In the genomic region with DNA sequence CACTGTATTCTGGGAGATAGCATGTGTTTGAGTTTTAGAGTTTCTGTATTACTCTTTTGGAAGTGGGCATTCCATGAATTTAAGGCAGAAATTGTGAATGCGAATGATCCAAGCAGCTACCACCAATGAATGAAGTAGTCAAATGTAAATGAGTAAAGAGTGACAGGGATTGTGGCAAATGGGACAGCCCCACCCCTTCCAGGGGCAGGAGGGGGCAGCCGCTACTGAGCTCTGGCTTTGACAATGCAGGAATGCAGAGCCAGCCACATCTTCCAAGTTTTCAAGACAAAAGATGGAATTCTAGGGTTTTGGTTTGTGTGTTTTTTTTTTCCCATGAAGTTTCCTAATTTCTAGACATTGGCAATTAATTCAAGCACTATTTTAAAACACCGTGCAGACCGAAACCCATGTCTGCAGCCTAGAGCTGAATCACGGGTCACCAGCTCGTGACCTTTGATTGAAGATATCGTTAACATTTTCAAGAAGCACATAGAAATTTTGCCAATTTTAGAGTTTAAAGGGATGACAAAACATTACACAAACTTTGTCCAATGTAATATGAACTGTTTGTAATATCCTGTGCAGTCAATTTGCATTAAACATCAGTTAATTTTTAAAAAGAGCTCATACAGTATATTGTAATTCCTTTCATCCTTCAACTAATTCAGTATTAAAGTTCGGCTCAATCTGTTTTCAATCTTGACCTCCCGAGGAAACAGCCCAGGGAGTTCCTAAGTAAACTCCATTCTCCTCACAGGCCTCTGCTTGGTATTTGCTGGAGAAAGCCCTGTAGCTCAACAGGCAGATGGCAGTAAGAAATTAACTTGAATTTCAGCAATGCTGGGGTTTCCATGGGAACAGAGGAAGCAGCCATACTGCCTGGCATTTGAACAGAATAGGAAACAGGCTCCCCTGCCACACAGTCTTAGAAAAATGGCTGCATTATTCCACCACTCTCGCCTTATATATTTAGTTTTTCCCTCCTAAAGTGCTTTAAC, we compare ENCODE assay signal across 9 cellular contexts.
DNase-seq lines count a peak whose midpoint lies in the region; ATAC-seq and TF ChIP-seq lines count a peak whose summit lies in the region.
"Had no signal": no experiment of that assay in that cellular context is flagged by ENCODE, and none has a peak within 500 bp of the region (broad histone marks: within the 10 kb centered on the region; RNA-seq: fewer than 3 reads in every experiment).

No MANE protein-coding gene starts in this region.

- H3K9ac ChIP-seq in H9 (ENCODE audit: extremely low read depth, insufficient read length, low read length) (no peak overlapping the region), SK-N-SH (no peak overlapping the region)

- WGBS in H9 (ENCODE audit: extremely low coverage, insufficient read length, low lambda C conversion rate), result no CpG with 5 or more reads among the region's 10 CpGs
- 39% methylated on average over 10 of the region's 10 CpGs for WGBS in SK-N-SH (ENCODE audit: low lambda C conversion rate)
- WGBS in suprapubic skin, result 57% methylated on average over 10 of the region's 10 CpGs

- H3K79me2 ChIP-seq in H9 (ENCODE audit: insufficient read depth, low read length) (no peaks in the 10 kb centered on the region), SK-N-SH (ENCODE audit: insufficient read depth) (no peaks in the 10 kb centered on the region)

- peaks cover 7% of the 10 kb centered on the region for H3F3A ChIP-seq in SK-N-SH (replicated peaks; ENCODE audit: insufficient read depth)

- CTCF ChIA-PET in SK-N-SH (lab: Yijun Ruan, JAX), result interaction anchor here (0.6 to 3.0 kb wide), 15 partner anchors 17 to 322 kb away, joined by 3 to 21 read pairs (median 4); no protein-coding TSS in a partner anchor
- CTCF ChIA-PET in activated CD8-positive, alpha-beta memory T cell treated with anti-CD3 and anti-CD28 coated beads, Interleukin-2, amount 10 ng/mL, durations not matched to agents 7 days and 5 days (lab: Charles Lee), result no interaction called here

- H3K18ac ChIP-seq in H9 (ENCODE audit: insufficient read length, low read depth, low read length), result no peak overlapping the region

- H3K9me3 ChIP-seq in H9 (ENCODE audit: control insufficient read depth, low read depth, low read length) (no peaks in the 10 kb centered on the region), SK-N-SH (no peaks in the 10 kb centered on the region), suprapubic skin (no peaks in the 10 kb centered on the region)
- H3K9me3 ChIP-seq: testis had no signal

- H2BK15ac ChIP-seq in H9 (ENCODE audit: low read depth, low read length), result no peak overlapping the region

- H3K4me1 ChIP-seq in H9 (ENCODE audit: insufficient read depth, low read length), result no peaks in the 10 kb centered on the region; the same call in 1 of the 2 replicates
- peaks cover 0 to 4% of the 10 kb centered on the region in 2 experiments; a peak in 2 of 4 replicates for H3K4me1 ChIP-seq in SK-N-SH (ENCODE audit: control insufficient read depth in 1 of 2, insufficient read depth in 2 of 2, low read depth in 1 of 2, low read length in 1 of 2)
- no peaks in the 10 kb centered on the region for H3K4me1 ChIP-seq in suprapubic skin
- H3K4me1 ChIP-seq: testis had no signal

- no peaks in the 10 kb centered on the region for H3K9me2 ChIP-seq in SK-N-SH

- H3K4me3 Mint-ChIP-seq in H9, result peak overlapping the region in 1 of 2 experiments; percentile 26; a peak in 1 of 5 replicates
- no peak overlapping the region for H3K4me3 Mint-ChIP-seq in stimulated activated naive CD8-positive, alpha-beta T cell treated with anti-CD3 and anti-CD28 coated beads, Interleukin-15, amount 100 ng/mL, for 72 hours
- no peak overlapping the region for H3K4me3 Mint-ChIP-seq in activated CD8-positive, alpha-beta memory T cell treated with anti-CD3 and anti-CD28 coated beads, Interleukin-2, amount 10 ng/mL, durations not matched to agents 7 days and 5 days

- POLR2A ChIA-PET in SK-N-SH (lab: Yijun Ruan, JAX), result no interaction called here

- H2AK5ac ChIP-seq in H9 (ENCODE audit: insufficient read length, low read length), result no peak overlapping the region

- TF ChIP-seq RAD21 in SK-N-SH (IDR thresholded peaks at IDR 0.05; ENCODE audit: low read length), result peak; percentile 83

- H2BK20ac ChIP-seq in H9 (ENCODE audit: low read depth, low read length, poor library complexity, severe bottlenecking), result no peak overlapping the region

- H2AFZ ChIP-seq in H9 (ENCODE audit: low read length) (no peak overlapping the region), SK-N-SH (ENCODE audit: low read depth) (0 out of 2 replicates have a peak overlapping the region, but pooled peaks have one; percentile 59)

- peaks cover 0 to 12% (median 4%) of the 10 kb centered on the region in 3 experiments; a peak in 3 of 7 replicates for H3K36me3 Mint-ChIP-seq in H9 (ENCODE audit: insufficient read depth in 1 of 3, low read depth in 3 of 3)
- H3K36me3 Mint-ChIP-seq in activated CD8-positive, alpha-beta memory T cell treated with anti-CD3 and anti-CD28 coated beads, Interleukin-2, amount 10 ng/mL, durations not matched to agents 7 days and 5 days, result no peaks in the 10 kb centered on the region

- H3K4me1 Mint-ChIP-seq in H9, result peaks cover 22 to 27% of the 10 kb centered on the region in 2 experiments
- H3K4me1 Mint-ChIP-seq in stimulated activated naive CD8-positive, alpha-beta T cell treated with anti-CD3 and anti-CD28 coated beads, Interleukin-15, amount 100 ng/mL, for 72 hours, result no peaks in the 10 kb centered on the region
- H3K4me1 Mint-ChIP-seq in activated CD8-positive, alpha-beta memory T cell treated with anti-CD3 and anti-CD28 coated beads, Interleukin-2, amount 10 ng/mL, durations not matched to agents 7 days and 5 days, result no peaks in the 10 kb centered on the region

- TF ChIP-seq POLR2A in suprapubic skin (IDR thresholded peaks at IDR 0.05), result no peak

- H3T11ph ChIP-seq in H9 (ENCODE audit: low read length), result no peak overlapping the region

- H3K27ac Mint-ChIP-seq in H9, result peak overlapping the region; percentile 49 to 98 (median 88); a peak in 4 of 7 replicates
- no peak overlapping the region for H3K27ac Mint-ChIP-seq in stimulated activated naive CD8-positive, alpha-beta T cell treated with anti-CD3 and anti-CD28 coated beads, Interleukin-15, amount 100 ng/mL, for 72 hours
- no peak overlapping the region for H3K27ac Mint-ChIP-seq in activated CD8-positive, alpha-beta memory T cell treated with anti-CD3 and anti-CD28 coated beads, Interleukin-2, amount 10 ng/mL, durations not matched to agents 7 days and 5 days

- no peak overlapping the region for H2BK12ac ChIP-seq in H9 (ENCODE audit: insufficient read length, low read depth, low read length)

- no peaks in the 10 kb centered on the region for H4K20me1 ChIP-seq in H9 (ENCODE audit: control insufficient read depth, insufficient read depth, insufficient read length)
- no peaks in the 10 kb centered on the region for H4K20me1 ChIP-seq in SK-N-SH (ENCODE audit: insufficient read depth)

- peak; percentile 76 to 88 for ATAC-seq in left cardiac atrium
- ATAC-seq in stimulated activated naive CD8-positive, alpha-beta T cell treated with anti-CD3 and anti-CD28 coated beads, Interleukin-15, amount 100 ng/mL, for 72 hours, result no peak
- ATAC-seq in activated CD8-positive, alpha-beta memory T cell treated with anti-CD3 and anti-CD28 coated beads, Interleukin-2, amount 10 ng/mL, durations not matched to agents 7 days and 5 days, result no peak

- H3K27me3 ChIP-seq in H9 (ENCODE audit: insufficient read depth, low read length) (no peaks in the 10 kb centered on the region), SK-N-SH (ENCODE audit: insufficient read depth) (no peaks in the 10 kb centered on the region), suprapubic skin (no peaks in the 10 kb centered on the region)
- H3K27me3 ChIP-seq: testis had no signal

- H4K5ac ChIP-seq in H9 (ENCODE audit: insufficient read length, low read depth, low read length), result no peak overlapping the region

- peak in 1 of 2 experiments; percentile 32; a peak in 1 of 4 replicates for TF ChIP-seq EP300 in SK-N-SH (IDR thresholded peaks at IDR 0.05; ENCODE audit: borderline replicate concordance in 1 of 2, low read depth in 1 of 2, low read length in 1 of 2)
- no peak for TF ChIP-seq EP300 in suprapubic skin (IDR thresholded peaks at IDR 0.05)

- peak; percentile 66 for DNase-seq in H9
- peak; percentile 70 for DNase-seq in SK-N-SH
- no peak for DNase-seq in left cardiac atrium
- peak; percentile 86 for DNase-seq in putamen (ENCODE audit: low spot score)
- DNase-seq in suprapubic skin (ENCODE audit: low spot score in 2 of 2), result no peak
- DNase-seq in GM10266 (ENCODE audit: extremely low spot score), result no peak
- no peak for DNase-seq in stimulated activated naive CD8-positive, alpha-beta T cell treated with anti-CD3 and anti-CD28 coated beads, Interleukin-15, amount 100 ng/mL, for 72 hours
- no peak for DNase-seq in activated CD8-positive, alpha-beta memory T cell treated with anti-CD3 and anti-CD28 coated beads, Interleukin-2, amount 10 ng/mL, durations not matched to agents 7 days and 5 days
- DNase-seq: testis had no signal

- H3K4me2 ChIP-seq in H9 (ENCODE audit: insufficient read depth, insufficient read length, low read length) (no peak overlapping the region), SK-N-SH (peak overlapping the region; percentile 19; the same call in 1 of the 2 replicates)

- no peaks in the 10 kb centered on the region for H3K27me3 Mint-ChIP-seq in H9 (ENCODE audit: low read depth)
- no peaks in the 10 kb centered on the region for H3K27me3 Mint-ChIP-seq in stimulated activated naive CD8-positive, alpha-beta T cell treated with anti-CD3 and anti-CD28 coated beads, Interleukin-15, amount 100 ng/mL, for 72 hours
- no peaks in the 10 kb centered on the region for H3K27me3 Mint-ChIP-seq in activated CD8-positive, alpha-beta memory T cell treated with anti-CD3 and anti-CD28 coated beads, Interleukin-2, amount 10 ng/mL, durations not matched to agents 7 days and 5 days

- no peak overlapping the region for H2BK5ac ChIP-seq in H9 (ENCODE audit: insufficient read length, low read length)

- peaks cover 0 to 9% of the 10 kb centered on the region in 2 experiments; a peak in 3 of 5 replicates for H3K9me3 Mint-ChIP-seq in H9
- H3K9me3 Mint-ChIP-seq in stimulated activated naive CD8-positive, alpha-beta T cell treated with anti-CD3 and anti-CD28 coated beads, Interleukin-15, amount 100 ng/mL, for 72 hours, result peaks cover 5 to 12% of the 10 kb centered on the region in 2 donors
- H3K9me3 Mint-ChIP-seq in activated CD8-positive, alpha-beta memory T cell treated with anti-CD3 and anti-CD28 coated beads, Interleukin-2, amount 10 ng/mL, durations not matched to agents 7 days and 5 days (ENCODE audit: low read depth), result peaks cover 3% of the 10 kb centered on the region

- H3K27ac ChIP-seq in H9 (ENCODE audit: insufficient read length, low read depth, low read length) (no peak overlapping the region), SK-N-SH (ENCODE audit: low read depth in 2 of 2, low read length in 1 of 2) (peak overlapping the region; percentile 47 to 60), suprapubic skin (no peak overlapping the region)
- H3K27ac ChIP-seq: testis had no signal

- intact Hi-C loops in left cardiac atrium (cut with DNase I), result no loop called here

- no peaks in the 10 kb centered on the region for H3K36me3 ChIP-seq in SK-N-SH (replicated peaks in 1 of 2; ENCODE audit: control insufficient read depth in 1 of 2, insufficient read depth in 2 of 2, low read length in 1 of 2)
- H3K36me3 ChIP-seq in suprapubic skin, result no peaks in the 10 kb centered on the region

- no peak overlapping the region for H4K91ac ChIP-seq in H9 (ENCODE audit: insufficient read length, low read depth, low read length)

- H3K14ac ChIP-seq in H9 (ENCODE audit: insufficient read depth, low read length), result no peak overlapping the region

- H3K23ac ChIP-seq in H9 (ENCODE audit: insufficient read length, low read depth, low read length), result no peak overlapping the region

- no peaks in the 10 kb centered on the region for H3K23me2 ChIP-seq in H9 (ENCODE audit: insufficient read length, low read depth, low read length, poor library complexity, severe bottlenecking)

- no peak overlapping the region for H4K8ac ChIP-seq in H9 (replicated peaks; ENCODE audit: insufficient read length, low read depth, low read length)

- H3K56ac ChIP-seq in H9 (ENCODE audit: insufficient read length, low read depth, low read length), result no peak overlapping the region

- TF ChIP-seq CTCF in H9 (conservative IDR thresholded peaks at IDR 0.05) (no peak), SK-N-SH (IDR thresholded peaks at IDR 0.05) (peak; percentile 15; the same call in 1 of the 2 replicates), suprapubic skin (IDR thresholded peaks at IDR 0.05) (no peak), GM10266 (IDR thresholded peaks at IDR 0.05; ENCODE audit: control insufficient read depth, insufficient read depth, low read depth, missing control alignments) (no peak)

- no peaks in the 10 kb centered on the region for H3K79me1 ChIP-seq in H9 (ENCODE audit: insufficient read depth, low read depth, low read length, poor library complexity, severe bottlenecking)

- H2BK120ac ChIP-seq in H9 (ENCODE audit: low read depth, low read length, poor library complexity, severe bottlenecking), result no peak overlapping the region

- H3K4ac ChIP-seq in H9 (ENCODE audit: low read depth, low read length), result no peak overlapping the region

- H3K4me3 ChIP-seq in SK-N-SH (ENCODE audit: low read depth in 2 of 2, low read length in 1 of 2) (no peak overlapping the region), suprapubic skin (no peak overlapping the region)
- H3K4me3 ChIP-seq: testis had no signal

Comparison
In these comparisons a context has a peak if more than half of its experiments do, and no peak if none do; other contexts are left out.
1. DNase-seq: peak in H9 (single experiment), SK-N-SH (single experiment) and putamen (single experiment); none in left cardiac atrium (single experiment), suprapubic skin (0 of 2), GM10266 (single experiment), stimulated activated naive CD8-positive, alpha-beta T cell treated with anti-CD3 and anti-CD28 coated beads, Interleukin-15, amount 100 ng/mL, for 72 hours (0 of 2) and activated CD8-positive, alpha-beta memory T cell treated with anti-CD3 and anti-CD28 coated beads, Interleukin-2, amount 10 ng/mL, durations not matched to agents 7 days and 5 days (single experiment).
2. H3K27ac ChIP-seq: peak in SK-N-SH (2 of 2); none in H9 (single experiment) and suprapubic skin (single experiment).
3. H3K27ac Mint-ChIP-seq: peak in H9 (3 of 3); none in stimulated activated naive CD8-positive, alpha-beta T cell treated with anti-CD3 and anti-CD28 coated beads, Interleukin-15, amount 100 ng/mL, for 72 hours (0 of 2) and activated CD8-positive, alpha-beta memory T cell treated with anti-CD3 and anti-CD28 coated beads, Interleukin-2, amount 10 ng/mL, durations not matched to agents 7 days and 5 days (single experiment).
4. ATAC-seq: peak in left cardiac atrium (2 of 2); none in stimulated activated naive CD8-positive, alpha-beta T cell treated with anti-CD3 and anti-CD28 coated beads, Interleukin-15, amount 100 ng/mL, for 72 hours (single experiment) and activated CD8-positive, alpha-beta memory T cell treated with anti-CD3 and anti-CD28 coated beads, Interleukin-2, amount 10 ng/mL, durations not matched to agents 7 days and 5 days (single experiment).